ENCODE assay signal across 23 cellular contexts in the genomic region with DNA sequence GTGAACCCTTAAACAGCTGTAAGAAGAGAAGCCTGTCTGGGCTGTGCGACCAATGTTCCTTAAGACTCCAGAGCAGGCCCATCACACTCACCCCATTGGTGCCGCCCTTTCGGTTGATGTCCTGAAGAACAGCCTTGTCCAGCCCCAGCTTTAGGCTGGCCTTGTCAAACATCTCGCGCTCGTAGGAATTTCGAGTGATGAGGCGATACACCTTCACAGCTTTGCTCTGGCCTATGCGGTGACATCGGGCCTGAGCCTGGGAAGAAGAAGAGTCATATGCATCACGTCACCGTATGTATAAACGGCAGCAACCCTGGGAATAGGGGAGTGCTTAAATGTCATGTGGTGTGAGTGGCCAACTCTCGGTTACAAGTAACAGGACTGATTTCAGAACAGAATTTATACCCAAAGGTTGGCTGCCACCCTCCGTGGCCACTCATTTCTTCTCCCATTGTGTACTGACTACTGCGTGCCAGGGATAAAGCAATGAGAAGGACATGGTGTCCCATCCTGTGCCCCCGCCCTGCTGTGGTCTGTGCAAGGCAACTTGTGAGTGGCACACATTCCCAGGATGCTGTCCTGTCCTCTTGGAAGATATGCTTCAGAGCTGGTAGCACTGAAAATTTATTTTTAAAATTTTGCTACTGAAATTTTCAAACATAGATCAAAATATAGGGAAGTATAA.
"Had no signal": no experiment of that assay in that cellular context is flagged by ENCODE, and none has a peak within 500 bp of the region (broad histone marks: within the 10 kb centered on the region; RNA-seq: fewer than 3 reads in every experiment).

No MANE protein-coding gene starts in this region.

- FAIRE-seq: colon, islet of Langerhans, pancreas had no signal

- H3K4me3 ChIP-seq: dorsolateral prefrontal cortex, heart right ventricle, left lung, mucosa of descending colon, pancreas, stomach, thyroid gland, vagina had no signal

- ATAC-seq: heart right ventricle; left cardiac atrium; left lung; mucosa of descending colon; naive thymus-derived CD8-positive, alpha-beta T cell; pancreas; sciatic nerve; stimulated activated effector memory CD8-positive, alpha-beta T cell treated with anti-CD3 and anti-CD28 coated beads, Interleukin-12 subunit alpha, Interleukin-12 subunit beta, amount 100 ng/mL, for 72 hours had no signal

- H3K4me1 ChIP-seq: heart right ventricle, left lung, pancreas, stomach, vagina had no signal

- H3K9me3 ChIP-seq: heart right ventricle, left lung, mucosa of descending colon, neutrophil, pancreas, stomach, thyroid gland, vagina had no signal

- DNase-seq: dorsolateral prefrontal cortex; effector CD4-positive, alpha-beta T cell; glutamatergic neuron; heart right ventricle; hippocampal formation; left cardiac atrium; left lung; mesenchymal stem cell; mucosa of descending colon; naive thymus-derived CD8-positive, alpha-beta T cell; pancreas; stimulated activated CD4-positive, alpha-beta T cell treated with anti-CD3 and anti-CD28 coated beads, Interleukin-2, amount 100 ng/mL, for 24 hours; stimulated activated CD4-positive, alpha-beta T cell treated with anti-CD3 and anti-CD28 coated beads, Interleukin-4, amount 100 ng/mL, for 24 hours; stimulated activated naive CD4-positive, alpha-beta T cell treated with Interleukin-2 at 50 U/mL for 16 hours; stomach; thyroid gland; trophoblast cell had no signal

- H3K27me3 ChIP-seq: dorsolateral prefrontal cortex, heart right ventricle, left lung, neutrophil, pancreas, stomach, thyroid gland, vagina had no signal

- H3K27ac ChIP-seq: dorsolateral prefrontal cortex, heart right ventricle, left lung, neutrophil, pancreas, stomach, thyroid gland, vagina had no signal
